2 cellular contexts compared by ENCODE assay signal in the genomic region with DNA sequence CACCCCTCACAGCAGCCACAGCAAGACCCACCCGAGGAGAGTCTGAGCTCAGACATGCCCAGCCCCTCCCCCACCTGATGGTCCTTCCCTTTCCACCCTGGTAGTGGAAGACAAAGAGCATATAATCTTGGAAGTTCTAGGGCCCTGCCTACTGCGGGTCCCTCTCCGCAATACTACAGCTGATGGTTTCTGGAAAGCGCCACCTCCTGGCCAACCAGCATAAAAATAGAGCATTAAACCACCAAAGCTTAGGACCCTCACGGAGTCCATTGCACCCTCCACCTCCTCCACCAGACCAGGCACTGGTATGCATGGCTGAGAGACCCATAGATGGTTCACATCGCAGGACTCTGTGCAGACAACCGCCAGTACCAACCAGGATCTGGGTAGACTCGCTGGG.
TF ChIP-seq lines count a peak whose summit lies in the region.

No MANE protein-coding gene starts in this region.

TF ChIP-seq in SK-N-SH, 30 proteins besides CTCF, POLR2A, EP300 and RAD21 (continued from another document):
- TF ChIP-seq, protein P1, sequence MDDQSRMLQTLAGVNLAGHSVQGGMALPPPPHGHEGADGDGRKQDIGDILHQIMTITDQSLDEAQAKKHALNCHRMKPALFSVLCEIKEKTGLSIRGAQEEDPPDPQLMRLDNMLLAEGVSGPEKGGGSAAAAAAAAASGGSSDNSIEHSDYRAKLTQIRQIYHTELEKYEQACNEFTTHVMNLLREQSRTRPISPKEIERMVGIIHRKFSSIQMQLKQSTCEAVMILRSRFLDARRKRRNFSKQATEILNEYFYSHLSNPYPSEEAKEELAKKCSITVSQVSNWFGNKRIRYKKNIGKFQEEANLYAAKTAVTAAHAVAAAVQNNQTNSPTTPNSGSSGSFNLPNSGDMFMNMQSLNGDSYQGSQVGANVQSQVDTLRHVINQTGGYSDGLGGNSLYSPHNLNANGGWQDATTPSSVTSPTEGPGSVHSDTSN (IDR thresholded peaks at IDR 0.05) = no peak
- no peak for TF ChIP-seq GATA2 (CRISPR knock-in tag; IDR thresholded peaks at IDR 0.05)
- no peak for TF ChIP-seq RCOR1 (IDR thresholded peaks at IDR 0.05; ENCODE audit: low read length)
- TF ChIP-seq REST (IDR thresholded peaks at IDR 0.05; ENCODE audit: low read depth, low read length) = no peak
- TF ChIP-seq NRF1 (IDR thresholded peaks at IDR 0.05; ENCODE audit: low read depth, low read length) = no peak
- TF ChIP-seq RFX5 (IDR thresholded peaks at IDR 0.05; ENCODE audit: low read length) = no peak
- TF ChIP-seq MEF2A (IDR thresholded peaks at IDR 0.05; ENCODE audit: borderline replicate concordance, low read depth) = no peak
- TF ChIP-seq NFIC (IDR thresholded peaks at IDR 0.05; ENCODE audit: borderline replicate concordance) = no peak
- no peak for TF ChIP-seq JUND (IDR thresholded peaks at IDR 0.05)
- no peak for TF ChIP-seq MAX (IDR thresholded peaks at IDR 0.05; ENCODE audit: low read depth)
- no peak for TF ChIP-seq FOXM1 (IDR thresholded peaks at IDR 0.05; ENCODE audit: low read depth)
- TF ChIP-seq EZH2phosphoT487 (IDR thresholded peaks at IDR 0.05; ENCODE audit: borderline replicate concordance, low read depth) = no peak
- TF ChIP-seq SIN3A (IDR thresholded peaks at IDR 0.05; ENCODE audit: borderline replicate concordance, low read depth, low read length) = no peak
- no peak for TF ChIP-seq RXRA (IDR thresholded peaks at IDR 0.05; ENCODE audit: borderline replicate concordance, low read depth)
- no peak for TF ChIP-seq USF1 (IDR thresholded peaks at IDR 0.05; ENCODE audit: borderline replicate concordance, low read depth)
- no peak for TF ChIP-seq TCF12 (IDR thresholded peaks at IDR 0.05)
- no peak for TF ChIP-seq USF2 (IDR thresholded peaks at IDR 0.05; ENCODE audit: borderline replicate concordance, low read depth, low read length)
- no peak for TF ChIP-seq TEAD4 (IDR thresholded peaks at IDR 0.05; ENCODE audit: borderline replicate concordance, insufficient read depth)

TF ChIP-seq in SK-N-SH treated with all-trans-retinoic acid at 6 μM for 48 hours, 23 proteins besides CTCF, POLR2A, EP300 and RAD21 (continued from another document):
- TF ChIP-seq, protein P2, sequence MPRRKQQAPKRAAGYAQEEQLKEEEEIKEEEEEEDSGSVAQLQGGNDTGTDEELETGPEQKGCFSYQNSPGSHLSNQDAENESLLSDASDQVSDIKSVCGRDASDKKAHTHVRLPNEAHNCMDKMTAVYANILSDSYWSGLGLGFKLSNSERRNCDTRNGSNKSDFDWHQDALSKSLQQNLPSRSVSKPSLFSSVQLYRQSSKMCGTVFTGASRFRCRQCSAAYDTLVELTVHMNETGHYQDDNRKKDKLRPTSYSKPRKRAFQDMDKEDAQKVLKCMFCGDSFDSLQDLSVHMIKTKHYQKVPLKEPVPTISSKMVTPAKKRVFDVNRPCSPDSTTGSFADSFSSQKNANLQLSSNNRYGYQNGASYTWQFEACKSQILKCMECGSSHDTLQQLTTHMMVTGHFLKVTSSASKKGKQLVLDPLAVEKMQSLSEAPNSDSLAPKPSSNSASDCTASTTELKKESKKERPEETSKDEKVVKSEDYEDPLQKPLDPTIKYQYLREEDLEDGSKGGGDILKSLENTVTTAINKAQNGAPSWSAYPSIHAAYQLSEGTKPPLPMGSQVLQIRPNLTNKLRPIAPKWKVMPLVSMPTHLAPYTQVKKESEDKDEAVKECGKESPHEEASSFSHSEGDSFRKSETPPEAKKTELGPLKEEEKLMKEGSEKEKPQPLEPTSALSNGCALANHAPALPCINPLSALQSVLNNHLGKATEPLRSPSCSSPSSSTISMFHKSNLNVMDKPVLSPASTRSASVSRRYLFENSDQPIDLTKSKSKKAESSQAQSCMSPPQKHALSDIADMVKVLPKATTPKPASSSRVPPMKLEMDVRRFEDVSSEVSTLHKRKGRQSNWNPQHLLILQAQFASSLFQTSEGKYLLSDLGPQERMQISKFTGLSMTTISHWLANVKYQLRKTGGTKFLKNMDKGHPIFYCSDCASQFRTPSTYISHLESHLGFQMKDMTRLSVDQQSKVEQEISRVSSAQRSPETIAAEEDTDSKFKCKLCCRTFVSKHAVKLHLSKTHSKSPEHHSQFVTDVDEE (CRISPR knock-in tag; IDR thresholded peaks at IDR 0.05) = no peak
- TF ChIP-seq, protein P3, sequence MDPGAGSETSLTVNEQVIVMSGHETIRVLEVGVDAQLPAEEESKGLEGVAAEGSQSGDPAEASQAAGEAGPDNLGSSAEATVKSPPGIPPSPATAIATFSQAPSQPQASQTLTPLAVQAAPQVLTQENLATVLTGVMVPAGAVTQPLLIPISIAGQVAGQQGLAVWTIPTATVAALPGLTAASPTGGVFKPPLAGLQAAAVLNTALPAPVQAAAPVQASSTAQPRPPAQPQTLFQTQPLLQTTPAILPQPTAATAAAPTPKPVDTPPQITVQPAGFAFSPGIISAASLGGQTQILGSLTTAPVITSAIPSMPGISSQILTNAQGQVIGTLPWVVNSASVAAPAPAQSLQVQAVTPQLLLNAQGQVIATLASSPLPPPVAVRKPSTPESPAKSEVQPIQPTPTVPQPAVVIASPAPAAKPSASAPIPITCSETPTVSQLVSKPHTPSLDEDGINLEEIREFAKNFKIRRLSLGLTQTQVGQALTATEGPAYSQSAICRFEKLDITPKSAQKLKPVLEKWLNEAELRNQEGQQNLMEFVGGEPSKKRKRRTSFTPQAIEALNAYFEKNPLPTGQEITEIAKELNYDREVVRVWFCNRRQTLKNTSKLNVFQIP (CRISPR knock-in tag; IDR thresholded peaks at IDR 0.05; ENCODE audit: borderline replicate concordance, low read depth) = no peak
- TF ChIP-seq, protein P4, sequence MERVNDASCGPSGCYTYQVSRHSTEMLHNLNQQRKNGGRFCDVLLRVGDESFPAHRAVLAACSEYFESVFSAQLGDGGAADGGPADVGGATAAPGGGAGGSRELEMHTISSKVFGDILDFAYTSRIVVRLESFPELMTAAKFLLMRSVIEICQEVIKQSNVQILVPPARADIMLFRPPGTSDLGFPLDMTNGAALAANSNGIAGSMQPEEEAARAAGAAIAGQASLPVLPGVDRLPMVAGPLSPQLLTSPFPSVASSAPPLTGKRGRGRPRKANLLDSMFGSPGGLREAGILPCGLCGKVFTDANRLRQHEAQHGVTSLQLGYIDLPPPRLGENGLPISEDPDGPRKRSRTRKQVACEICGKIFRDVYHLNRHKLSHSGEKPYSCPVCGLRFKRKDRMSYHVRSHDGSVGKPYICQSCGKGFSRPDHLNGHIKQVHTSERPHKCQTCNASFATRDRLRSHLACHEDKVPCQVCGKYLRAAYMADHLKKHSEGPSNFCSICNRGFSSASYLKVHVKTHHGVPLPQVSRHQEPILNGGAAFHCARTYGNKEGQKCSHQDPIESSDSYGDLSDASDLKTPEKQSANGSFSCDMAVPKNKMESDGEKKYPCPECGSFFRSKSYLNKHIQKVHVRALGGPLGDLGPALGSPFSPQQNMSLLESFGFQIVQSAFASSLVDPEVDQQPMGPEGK (CRISPR knock-in tag; IDR thresholded peaks at IDR 0.05; ENCODE audit: borderline replicate concordance) = no peak
- TF ChIP-seq CSDC2 (CRISPR knock-in tag; IDR thresholded peaks at IDR 0.05) (no peak), BACH2 (CRISPR knock-in tag; IDR thresholded peaks at IDR 0.05; ENCODE audit: borderline replicate concordance) (no peak), TCF4 (CRISPR knock-in tag; IDR thresholded peaks at IDR 0.05; ENCODE audit: borderline replicate concordance) (no peak)
